Comparison of ENCODE assay signal across 11 cellular contexts in genomic region chr21:41802684-41803083, GRCh38. TPM values are rescaled to one million over a fixed set of nuclear protein-coding genes. Genes with fewer than 3 reads are reported as not detected.
DNase-seq lines count a peak whose midpoint lies in the region; ATAC-seq and TF ChIP-seq lines count a peak whose summit lies in the region.
"Had no signal": no experiment of that assay in that cellular context is flagged by ENCODE, and none has a peak within 500 bp of the region (broad histone marks: within the 10 kb centered on the region; RNA-seq: fewer than 3 reads in every experiment).

No MANE protein-coding gene starts in this region.

- TF ChIP-seq CTCF in adrenal gland (IDR thresholded peaks at IDR 0.05) = no peak
- TF ChIP-seq CTCF in sigmoid colon (IDR thresholded peaks at IDR 0.05) = no peak

- no peak for TF ChIP-seq POLR2A in adrenal gland (IDR thresholded peaks at IDR 0.05)
- no peak for TF ChIP-seq POLR2A in sigmoid colon (IDR thresholded peaks at IDR 0.05)

- WGBS in adrenal gland, 4 donors = 72 to 77% (median 76%) methylated on average over 19 of the region's 19 CpGs
- 76 to 83% methylated on average over 19 of the region's 19 CpGs for WGBS in sigmoid colon, 2 donors

- H3K4me1 ChIP-seq in adrenal gland (replicated peaks in 1 of 2) (no peaks in the 10 kb centered on the region), sigmoid colon (peaks cover 0 to 17% (median 9%) of the 10 kb centered on the region in 4 donors)

- H3K27ac ChIP-seq in adrenal gland (peak overlapping the region in 1 of 5 donors; percentile 38), sigmoid colon (peak overlapping the region in 2 of 4 donors; percentile 19 to 40)

- H3K36me3 ChIP-seq in adrenal gland (replicated peaks in 1 of 2) = peaks cover 0 to 14% of the 10 kb centered on the region in 2 donors
- peaks cover 4 to 30% (median 10%) of the 10 kb centered on the region in 4 donors for H3K36me3 ChIP-seq in sigmoid colon

- intact Hi-C loops in adrenal gland (cut with DNase I) = no loop called here
- intact Hi-C loops in left ventricle myocardium superior (cut with micrococcal nuclease) = no loop called here
- intact Hi-C loops in sigmoid colon (cut with DNase I) = no loop called here

- peak in 12 of 14 donors; percentile 11 to 71 (median 52) for DNase-seq in C1 segment of cervical spinal cord (lab: John Stamatoyannopoulos, UW)
- peak in 6 of 7 donors; percentile 36 to 73 (median 64) for DNase-seq in adrenal gland
- peak; percentile 81 for DNase-seq in left ventricle myocardium superior
- peak; percentile 91 for DNase-seq in sigmoid colon
- DNase-seq in stimulated activated CD4-positive, alpha-beta T cell treated with anti-CD3 and anti-CD28 coated beads, Interleukin-1b, Interleukin-23, amount 100 ng/mL, for 48 hours = no peak
- no peak for DNase-seq in NCI-H2107 treated with DMSO at 0.1 percent for 48 hours (lab: John Stamatoyannopoulos, UW; ENCODE audit: unreplicated experiment)
- DNase-seq in DMS 273 (lab: John Stamatoyannopoulos, UW; ENCODE audit: unreplicated experiment) = no peak
- DNase-seq: DMS 273 treated with DMSO at 0.1 percent for 48 hours had no signal

- H3K4me3 ChIP-seq in adrenal gland (no peak overlapping the region), sigmoid colon (peak overlapping the region in 3 of 4 donors; percentile 3 to 9 (median 4))

- TF ChIP-seq EP300 in sigmoid colon (IDR thresholded peaks at IDR 0.05) = no peak

- H3K9me3 ChIP-seq in adrenal gland (replicated peaks in 1 of 3) (no peaks in the 10 kb centered on the region), sigmoid colon (no peaks in the 10 kb centered on the region)

- H3K27me3 ChIP-seq in adrenal gland (no peaks in the 10 kb centered on the region), sigmoid colon (no peaks in the 10 kb centered on the region)

- ATAC-seq in left ventricle myocardium superior = peak; percentile 81
- no peak for ATAC-seq in GM19395 (IDR thresholded peaks at IDR 0.05; ENCODE audit: unreplicated experiment)
- ATAC-seq: activated T-helper 17 cell treated with anti-CD3 and anti-CD28 coated beads, Interleukin-2, amount 50 U/mL, for 72 hours; natural killer cell treated with Interleukin-12 subunit alpha and Interleukin-12 subunit beta and Interleukin-15 and Interleukin-18, amount 100 ng/mL, for 72 hours had no signal

RNA-seq across cellular contexts. Expression of gene RIPK4, which starts 35.8 kb away (rescaled TPM):
- total RNA-seq in adrenal gland (under 1 TPM in 4 of 8 donors, not detected in 4; 0.07 to 0.18 (median 0.15) TPM), left ventricle myocardium superior (0.17 TPM), sigmoid colon (under 1 TPM; under 0.01 to 0.54 (median 0.30) TPM)
- polyA plus RNA-seq in adrenal gland (under 1 TPM; 0.04 to 0.16 (median 0.07) TPM), sigmoid colon (1 to 10 TPM; 4.0 to 7.8 (median 6.9) TPM)

Comparison
In these comparisons a context has a peak if more than half of its experiments do, and no peak if none do; other contexts are left out.
1. DNase-seq: peak in C1 segment of cervical spinal cord (12 of 14), adrenal gland (6 of 7), left ventricle myocardium superior (single experiment) and sigmoid colon (single experiment); none in stimulated activated CD4-positive, alpha-beta T cell treated with anti-CD3 and anti-CD28 coated beads, Interleukin-1b, Interleukin-23, amount 100 ng/mL, for 48 hours (single experiment), NCI-H2107 treated with DMSO at 0.1 percent for 48 hours (single experiment) and DMS 273 (single experiment).
2. H3K4me3 ChIP-seq: peak in sigmoid colon (3 of 4); none in adrenal gland (0 of 4).